ENCODE assay signal across 11 cellular contexts in the genomic region with DNA sequence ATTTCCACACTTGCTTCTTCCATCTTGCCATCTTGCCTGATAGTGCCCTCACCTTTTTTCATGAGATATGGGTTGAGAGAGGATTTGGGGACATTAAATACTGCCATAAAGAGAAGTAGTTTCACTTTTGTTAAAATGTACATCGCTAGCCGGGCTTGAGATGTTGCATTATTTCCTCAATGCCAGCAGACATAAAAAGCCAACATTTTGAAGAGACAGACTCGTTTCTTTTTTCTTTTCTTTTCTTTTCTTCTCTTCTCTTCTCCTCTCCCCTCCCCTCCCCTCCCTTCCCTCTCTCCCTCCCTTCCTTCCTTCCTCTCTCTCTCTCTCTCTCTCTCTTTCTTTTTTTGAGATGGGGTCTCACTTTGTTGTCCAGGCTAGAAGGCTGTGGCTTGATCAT. TPM values are rescaled to one million over a fixed set of nuclear protein-coding genes. Genes with fewer than 3 reads are reported as not detected.
"Had no signal": no experiment of that assay in that cellular context is flagged by ENCODE, and none has a peak within 500 bp of the region (broad histone marks: within the 10 kb centered on the region; RNA-seq: fewer than 3 reads in every experiment).

No MANE protein-coding gene starts in this region.

- H3K27ac ChIP-seq: GM23248, HL-60 had no signal

- H3K9me3 ChIP-seq: HAP-1 had no signal

- H2AFZ ChIP-seq: GM23248 had no signal

- ATAC-seq: HCT116 had no signal

- DNase-seq: GM23248, GOT3, H7, HFFc6, IMR-90, KBM-7 had no signal

- H3K4me3 ChIP-seq: GM23248, HAP-1 had no signal

- H3K36me3 ChIP-seq: HAP-1 had no signal

- H3K4me1 ChIP-seq: HAP-1 had no signal

- H3K9ac ChIP-seq: GM23248 had no signal

RNA-seq across cellular contexts. Expression of a gene that starts 17.9 kb away (rescaled TPM):
- total RNA-seq: GM23248, H4, H7, IMR-90 had no signal
- polyA plus RNA-seq: IMR-90 had no signal

RNA-seq across cellular contexts. Expression of a gene that starts 45.6 kb away (rescaled TPM):
- total RNA-seq: HT1080 had no signal
